Comparison of ENCODE assay signal across 14 cellular contexts in genomic region chr3:53729618-53730017, GRCh38.
DNase-seq lines count a peak whose midpoint lies in the region; ATAC-seq and TF ChIP-seq lines count a peak whose summit lies in the region.
"Had no signal": no experiment of that assay in that cellular context is flagged by ENCODE, and none has a peak within 500 bp of the region (broad histone marks: within the 10 kb centered on the region; RNA-seq: fewer than 3 reads in every experiment).

No MANE protein-coding gene starts in this region.

- H2AFZ ChIP-seq in PC-9: no peak overlapping the region

- POLR2A ChIA-PET in WTC11 (lab: Charles Lee) (no interaction called here), PC-9 (lab: Charles Lee; ENCODE audit: unreplicated experiment) (no interaction called here)

- H3K27ac Mint-ChIP-seq in WTC11: no peak overlapping the region
- H3K27ac Mint-ChIP-seq: activated naive CD8-positive, alpha-beta T cell had no signal

- no peaks in the 10 kb centered on the region for H3K9me3 Mint-ChIP-seq in WTC11

- no peak overlapping the region for H3K4me3 ChIP-seq in GM12864 (ENCODE audit: low read depth, low read length)
- H3K4me3 ChIP-seq in RWPE2 (ENCODE audit: severe bottlenecking): no peak overlapping the region
- H3K4me3 ChIP-seq in PC-9: no peak overlapping the region
- H3K4me3 ChIP-seq: heart right ventricle, tibial artery had no signal

- BruUV-seq in PC-9 (replicated peaks; lab: Mats Ljungman, UMichigan): no TSS peak

- DNase-seq in GM12864 (ENCODE audit: low read depth) (no peak), GM20000 (ENCODE audit: low spot score) (no peak), RWPE2 (ENCODE audit: low spot score) (no peak), left colon (no peak), WTC11 (ENCODE audit: low spot score) (no peak), KG1 (lab: John Stamatoyannopoulos, UW) (no peak), PC-9 (no peak)
- DNase-seq: activated CD4-positive, alpha-beta T cell treated with anti-CD3 and anti-CD28 coated beads, Interleukin-2, amount 50 U/mL, for 1 hour; GOT3; heart right ventricle; tibial artery had no signal

- no peaks in the 10 kb centered on the region for H3K9me2 ChIP-seq in PC-9 (ENCODE audit: insufficient read depth)

- no peak overlapping the region for H3K4me3 Mint-ChIP-seq in WTC11
- H3K4me3 Mint-ChIP-seq: activated naive CD8-positive, alpha-beta T cell had no signal

- no peaks in the 10 kb centered on the region for H3F3A ChIP-seq in PC-9 (ENCODE audit: insufficient read depth, low read depth)

- no peaks in the 10 kb centered on the region for H3K36me3 ChIP-seq in RWPE2 (ENCODE audit: low read depth)
- H3K36me3 ChIP-seq in PC-9 (ENCODE audit: low read depth): no peaks in the 10 kb centered on the region
- H3K36me3 ChIP-seq: heart right ventricle, tibial artery had no signal

- no peaks in the 10 kb centered on the region for H3K4me1 ChIP-seq in RWPE2 (ENCODE audit: insufficient read depth, poor library complexity, severe bottlenecking)
- no peaks in the 10 kb centered on the region for H3K4me1 ChIP-seq in PC-9 (replicated peaks; ENCODE audit: insufficient read depth)
- H3K4me1 ChIP-seq: Caco-2 had no signal

- no peaks in the 10 kb centered on the region for H3K36me3 Mint-ChIP-seq in WTC11
- H3K36me3 Mint-ChIP-seq: activated naive CD8-positive, alpha-beta T cell had no signal

- CTCF ChIA-PET in WTC11 (lab: Charles Lee) (no interaction called here), PC-9 (lab: Charles Lee) (no interaction called here)

- no peaks in the 10 kb centered on the region for H3K27me3 Mint-ChIP-seq in WTC11 (ENCODE audit: low read depth)

- H3K9me3 ChIP-seq in RWPE2 (ENCODE audit: severe bottlenecking): no peaks in the 10 kb centered on the region
- H3K9me3 ChIP-seq in PC-9 (ENCODE audit: insufficient read depth, low read depth): no peaks in the 10 kb centered on the region
- H3K9me3 ChIP-seq: Caco-2, heart right ventricle, tibial artery had no signal

- H3K27ac ChIP-seq in RWPE2 (ENCODE audit: poor library complexity, severe bottlenecking): no peak overlapping the region
- H3K27ac ChIP-seq in PC-9: no peak overlapping the region
- H3K27ac ChIP-seq: heart right ventricle, tibial artery had no signal

- no peaks in the 10 kb centered on the region for H3K4me1 Mint-ChIP-seq in WTC11

- H3K27me3 ChIP-seq in RWPE2 (ENCODE audit: insufficient read depth, poor library complexity, severe bottlenecking): no peaks in the 10 kb centered on the region
- peaks cover 85% of the 10 kb centered on the region for H3K27me3 ChIP-seq in PC-9 (ENCODE audit: insufficient read depth, low read depth)

- ATAC-seq in RWPE2 (ENCODE audit: low read depth) (no peak; the same call in 2 of the 3 replicates), left colon (peak; percentile 84), WTC11 (no peak; the same call in 1 of the 2 replicates), HG02938 (IDR thresholded peaks at IDR 0.05; ENCODE audit: unreplicated experiment) (no peak)

- H3K79me2 ChIP-seq in PC-9 (ENCODE audit: low read depth): no peaks in the 10 kb centered on the region

- intact Hi-C loops in left colon (cut with DNase I, micrococcal nuclease) (no loop called here), PC-9 (cut with micrococcal nuclease; ENCODE audit: unreplicated experiment) (no loop called here)

- TF ChIP-seq CTCF in GM12864 (IDR thresholded peaks at IDR 0.05; ENCODE audit: low read depth, low read length, missing control alignments) (peak; percentile 33), GM20000 (IDR thresholded peaks at IDR 0.05; ENCODE audit: extremely low read depth, missing control alignments) (peak; percentile 10), RWPE2 (IDR thresholded peaks at IDR 0.05; ENCODE audit: poor library complexity, severe bottlenecking) (peak; percentile 8), WTC11 (IDR thresholded peaks at IDR 0.05) (no peak), PC-9 (conservative IDR thresholded peaks at IDR 0.05) (no peak)

- H3K4me2 ChIP-seq in PC-9: no peak overlapping the region

- H4K20me1 ChIP-seq in PC-9 (ENCODE audit: insufficient read depth): no peaks in the 10 kb centered on the region

TF ChIP-seq in WTC11, 78 proteins besides CTCF, POLR2A, EP300 and RAD21 (continues in another document):
- TF ChIP-seq USF1 (CRISPR knock-in tag; IDR thresholded peaks at IDR 0.05): no peak
- no peak for TF ChIP-seq SMAD4 (CRISPR knock-in tag; IDR thresholded peaks at IDR 0.05)
- TF ChIP-seq ETV6 (CRISPR knock-in tag; IDR thresholded peaks at IDR 0.05): no peak
- TF ChIP-seq HMGXB4 (CRISPR knock-in tag; IDR thresholded peaks at IDR 0.05): no peak
- no peak for TF ChIP-seq ZNF512 (CRISPR knock-in tag; IDR thresholded peaks at IDR 0.05; ENCODE audit: borderline replicate concordance)
- TF ChIP-seq CREM (CRISPR knock-in tag; IDR thresholded peaks at IDR 0.05): no peak
- TF ChIP-seq, protein P1, sequence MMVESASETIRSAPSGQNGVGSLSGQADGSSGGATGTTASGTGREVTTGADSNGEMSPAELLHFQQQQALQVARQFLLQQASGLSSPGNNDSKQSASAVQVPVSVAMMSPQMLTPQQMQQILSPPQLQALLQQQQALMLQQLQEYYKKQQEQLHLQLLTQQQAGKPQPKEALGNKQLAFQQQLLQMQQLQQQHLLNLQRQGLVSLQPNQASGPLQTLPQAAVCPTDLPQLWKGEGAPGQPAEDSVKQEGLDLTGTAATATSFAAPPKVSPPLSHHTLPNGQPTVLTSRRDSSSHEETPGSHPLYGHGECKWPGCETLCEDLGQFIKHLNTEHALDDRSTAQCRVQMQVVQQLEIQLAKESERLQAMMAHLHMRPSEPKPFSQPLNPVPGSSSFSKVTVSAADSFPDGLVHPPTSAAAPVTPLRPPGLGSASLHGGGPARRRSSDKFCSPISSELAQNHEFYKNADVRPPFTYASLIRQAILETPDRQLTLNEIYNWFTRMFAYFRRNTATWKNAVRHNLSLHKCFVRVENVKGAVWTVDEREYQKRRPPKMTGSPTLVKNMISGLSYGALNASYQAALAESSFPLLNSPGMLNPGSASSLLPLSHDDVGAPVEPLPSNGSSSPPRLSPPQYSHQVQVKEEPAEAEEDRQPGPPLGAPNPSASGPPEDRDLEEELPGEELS (CRISPR knock-in tag; IDR thresholded peaks at IDR 0.05): no peak
- TF ChIP-seq, protein P2, sequence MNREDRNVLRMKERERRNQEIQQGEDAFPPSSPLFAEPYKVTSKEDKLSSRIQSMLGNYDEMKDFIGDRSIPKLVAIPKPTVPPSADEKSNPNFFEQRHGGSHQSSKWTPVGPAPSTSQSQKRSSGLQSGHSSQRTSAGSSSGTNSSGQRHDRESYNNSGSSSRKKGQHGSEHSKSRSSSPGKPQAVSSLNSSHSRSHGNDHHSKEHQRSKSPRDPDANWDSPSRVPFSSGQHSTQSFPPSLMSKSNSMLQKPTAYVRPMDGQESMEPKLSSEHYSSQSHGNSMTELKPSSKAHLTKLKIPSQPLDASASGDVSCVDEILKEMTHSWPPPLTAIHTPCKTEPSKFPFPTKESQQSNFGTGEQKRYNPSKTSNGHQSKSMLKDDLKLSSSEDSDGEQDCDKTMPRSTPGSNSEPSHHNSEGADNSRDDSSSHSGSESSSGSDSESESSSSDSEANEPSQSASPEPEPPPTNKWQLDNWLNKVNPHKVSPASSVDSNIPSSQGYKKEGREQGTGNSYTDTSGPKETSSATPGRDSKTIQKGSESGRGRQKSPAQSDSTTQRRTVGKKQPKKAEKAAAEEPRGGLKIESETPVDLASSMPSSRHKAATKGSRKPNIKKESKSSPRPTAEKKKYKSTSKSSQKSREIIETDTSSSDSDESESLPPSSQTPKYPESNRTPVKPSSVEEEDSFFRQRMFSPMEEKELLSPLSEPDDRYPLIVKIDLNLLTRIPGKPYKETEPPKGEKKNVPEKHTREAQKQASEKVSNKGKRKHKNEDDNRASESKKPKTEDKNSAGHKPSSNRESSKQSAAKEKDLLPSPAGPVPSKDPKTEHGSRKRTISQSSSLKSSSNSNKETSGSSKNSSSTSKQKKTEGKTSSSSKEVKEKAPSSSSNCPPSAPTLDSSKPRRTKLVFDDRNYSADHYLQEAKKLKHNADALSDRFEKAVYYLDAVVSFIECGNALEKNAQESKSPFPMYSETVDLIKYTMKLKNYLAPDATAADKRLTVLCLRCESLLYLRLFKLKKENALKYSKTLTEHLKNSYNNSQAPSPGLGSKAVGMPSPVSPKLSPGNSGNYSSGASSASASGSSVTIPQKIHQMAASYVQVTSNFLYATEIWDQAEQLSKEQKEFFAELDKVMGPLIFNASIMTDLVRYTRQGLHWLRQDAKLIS (CRISPR knock-in tag; IDR thresholded peaks at IDR 0.05; ENCODE audit: borderline replicate concordance): no peak
- TF ChIP-seq EMX1 (CRISPR knock-in tag; IDR thresholded peaks at IDR 0.05): no peak
- no peak for TF ChIP-seq NFYB (CRISPR knock-in tag; conservative IDR thresholded peaks at IDR 0.05; ENCODE audit: low read depth)

Comparison
In these comparisons a context has a peak if more than half of its experiments do, and no peak if none do; other contexts are left out.
1. CTCF ChIP-seq: peak in GM12864 (single experiment), GM20000 (single experiment) and RWPE2 (single experiment); none in WTC11 (single experiment) and PC-9 (single experiment).